Comparison of ENCODE assay signal across 1 cellular context in the genomic region with DNA sequence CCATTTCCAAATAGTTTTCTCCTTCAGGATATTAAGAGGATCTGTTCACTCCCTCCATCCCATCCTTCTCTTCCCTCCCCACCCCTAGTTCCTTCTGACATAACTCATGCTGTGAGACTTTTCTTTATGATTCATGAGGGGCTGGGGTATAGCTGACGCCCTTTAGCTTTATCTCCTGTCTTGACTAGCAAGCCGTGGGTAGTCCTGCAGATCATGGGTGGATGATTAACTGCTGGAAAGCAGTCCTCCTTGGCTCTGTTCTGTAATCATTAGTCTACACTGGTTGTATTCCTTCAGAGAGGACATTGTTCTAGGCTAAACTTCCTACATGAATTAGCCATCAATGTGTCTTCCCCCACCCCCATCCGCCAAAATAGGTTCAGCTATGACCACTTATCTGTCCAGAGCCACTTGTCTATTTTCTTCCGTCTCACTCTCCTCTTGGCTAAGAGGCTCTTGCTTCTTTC.
TF ChIP-seq lines count a peak whose summit lies in the region.

No MANE protein-coding gene starts in this region.

TF ChIP-seq in K562, 482 proteins besides CTCF, POLR2A, EP300 and RAD21 (continued from another document and continues in another):
- TF ChIP-seq, protein P1, sequence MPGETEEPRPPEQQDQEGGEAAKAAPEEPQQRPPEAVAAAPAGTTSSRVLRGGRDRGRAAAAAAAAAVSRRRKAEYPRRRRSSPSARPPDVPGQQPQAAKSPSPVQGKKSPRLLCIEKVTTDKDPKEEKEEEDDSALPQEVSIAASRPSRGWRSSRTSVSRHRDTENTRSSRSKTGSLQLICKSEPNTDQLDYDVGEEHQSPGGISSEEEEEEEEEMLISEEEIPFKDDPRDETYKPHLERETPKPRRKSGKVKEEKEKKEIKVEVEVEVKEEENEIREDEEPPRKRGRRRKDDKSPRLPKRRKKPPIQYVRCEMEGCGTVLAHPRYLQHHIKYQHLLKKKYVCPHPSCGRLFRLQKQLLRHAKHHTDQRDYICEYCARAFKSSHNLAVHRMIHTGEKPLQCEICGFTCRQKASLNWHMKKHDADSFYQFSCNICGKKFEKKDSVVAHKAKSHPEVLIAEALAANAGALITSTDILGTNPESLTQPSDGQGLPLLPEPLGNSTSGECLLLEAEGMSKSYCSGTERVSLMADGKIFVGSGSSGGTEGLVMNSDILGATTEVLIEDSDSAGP (CRISPR knock-in tag; IDR thresholded peaks at IDR 0.05): no peak
- TF ChIP-seq DPF2 (IDR thresholded peaks at IDR 0.05) (peak; percentile 82), ZNF445 (CRISPR knock-in tag; IDR thresholded peaks at IDR 0.05; ENCODE audit: low read depth) (no peak), FOXP1 (CRISPR knock-in tag; IDR thresholded peaks at IDR 0.05) (no peak), NBN (IDR thresholded peaks at IDR 0.05; ENCODE audit: low read depth) (0 out of 2 replicates have a peak, but pooled peaks have one; percentile 45), ELF4 (CRISPR knock-in tag; IDR thresholded peaks at IDR 0.05) (0 out of 2 replicates have a peak, but pooled peaks have one; percentile 35), MTF1 (CRISPR knock-in tag; IDR thresholded peaks at IDR 0.05; ENCODE audit: borderline replicate concordance) (no peak), FUS (optimal IDR thresholded peaks at IDR 0.05; ENCODE audit: low read depth, low read length) (no peak), CBX3 (IDR thresholded peaks at IDR 0.05; ENCODE audit: borderline replicate concordance in 1 of 2, low read length in 2 of 2) (0 out of 3 replicates have a peak, but pooled peaks of 1 of the 2 experiments have one; percentile 13), PRMT5 (CRISPR knock-in tag; IDR thresholded peaks at IDR 0.05) (no peak), MECOM (CRISPR knock-in tag; IDR thresholded peaks at IDR 0.05) (no peak; the same call in 1 of the 2 replicates), ZNF561 (CRISPR knock-in tag; conservative IDR thresholded peaks at IDR 0.05) (no peak), ZNF766 (CRISPR knock-in tag; conservative IDR thresholded peaks at IDR 0.05) (no peak), ZNF175 (CRISPR knock-in tag; IDR thresholded peaks at IDR 0.05; ENCODE audit: low read depth) (peak; percentile 80), ZFP1 (CRISPR knock-in tag; IDR thresholded peaks at IDR 0.05) (no peak), ZBTB17 (CRISPR knock-in tag; IDR thresholded peaks at IDR 0.05) (no peak), PPARD (CRISPR knock-in tag; IDR thresholded peaks at IDR 0.05) (no peak), FOXJ3 (CRISPR knock-in tag; IDR thresholded peaks at IDR 0.05) (no peak), HDAC1 (IDR thresholded peaks at IDR 0.05) (peak in 1 of 2 experiments; percentile 36; a peak in 1 of 4 replicates), ZNF764 (CRISPR knock-in tag; IDR thresholded peaks at IDR 0.05; ENCODE audit: low read depth) (no peak), XRCC3 (IDR thresholded peaks at IDR 0.05) (no peak), POLR3G (IDR thresholded peaks at IDR 0.05; ENCODE audit: extremely low read depth, insufficient read length, insufficient replicate concordance) (no peak), ZNF551 (CRISPR knock-in tag; IDR thresholded peaks at IDR 0.05) (no peak), ATF7 (IDR thresholded peaks at IDR 0.05) (no peak), MEF2D (tag; conservative IDR thresholded peaks at IDR 0.05; ENCODE audit: low read depth) (no peak), MAZ (CRISPR knock-in tag; conservative IDR thresholded peaks at IDR 0.05 in 1 of 2, IDR thresholded peaks at IDR 0.05 in 1 of 2) (peak in 1 of 2 experiments; percentile 22; a peak in 1 of 4 replicates), BMI1 (IDR thresholded peaks at IDR 0.05; ENCODE audit: low read length) (no peak), STAT5B (CRISPR knock-in tag; IDR thresholded peaks at IDR 0.05) (no peak), SMAD2 (IDR thresholded peaks at IDR 0.05; ENCODE audit: low read depth, low read length) (no peak), NR2C1 (IDR thresholded peaks at IDR 0.05) (no peak), NR2C1 (tag; IDR thresholded peaks at IDR 0.05) (no peak), CC2D1A (IDR thresholded peaks at IDR 0.05) (peak; percentile 25; the same call in 1 of the 2 replicates), NFATC3 (IDR thresholded peaks at IDR 0.05) (0 out of 2 replicates have a peak, but pooled peaks have one; percentile 60)
- TF ChIP-seq, protein P2, sequence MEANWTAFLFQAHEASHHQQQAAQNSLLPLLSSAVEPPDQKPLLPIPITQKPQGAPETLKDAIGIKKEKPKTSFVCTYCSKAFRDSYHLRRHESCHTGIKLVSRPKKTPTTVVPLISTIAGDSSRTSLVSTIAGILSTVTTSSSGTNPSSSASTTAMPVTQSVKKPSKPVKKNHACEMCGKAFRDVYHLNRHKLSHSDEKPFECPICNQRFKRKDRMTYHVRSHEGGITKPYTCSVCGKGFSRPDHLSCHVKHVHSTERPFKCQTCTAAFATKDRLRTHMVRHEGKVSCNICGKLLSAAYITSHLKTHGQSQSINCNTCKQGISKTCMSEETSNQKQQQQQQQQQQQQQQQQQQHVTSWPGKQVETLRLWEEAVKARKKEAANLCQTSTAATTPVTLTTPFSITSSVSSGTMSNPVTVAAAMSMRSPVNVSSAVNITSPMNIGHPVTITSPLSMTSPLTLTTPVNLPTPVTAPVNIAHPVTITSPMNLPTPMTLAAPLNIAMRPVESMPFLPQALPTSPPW (CRISPR knock-in tag; IDR thresholded peaks at IDR 0.05): peak; percentile 35; the same call in 1 of the 2 replicates
- TF ChIP-seq, protein P3, sequence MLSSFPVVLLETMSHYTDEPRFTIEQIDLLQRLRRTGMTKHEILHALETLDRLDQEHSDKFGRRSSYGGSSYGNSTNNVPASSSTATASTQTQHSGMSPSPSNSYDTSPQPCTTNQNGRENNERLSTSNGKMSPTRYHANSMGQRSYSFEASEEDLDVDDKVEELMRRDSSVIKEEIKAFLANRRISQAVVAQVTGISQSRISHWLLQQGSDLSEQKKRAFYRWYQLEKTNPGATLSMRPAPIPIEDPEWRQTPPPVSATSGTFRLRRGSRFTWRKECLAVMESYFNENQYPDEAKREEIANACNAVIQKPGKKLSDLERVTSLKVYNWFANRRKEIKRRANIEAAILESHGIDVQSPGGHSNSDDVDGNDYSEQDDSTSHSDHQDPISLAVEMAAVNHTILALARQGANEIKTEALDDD (IDR thresholded peaks at IDR 0.05): peak; percentile 100
- TF ChIP-seq, protein P4, sequence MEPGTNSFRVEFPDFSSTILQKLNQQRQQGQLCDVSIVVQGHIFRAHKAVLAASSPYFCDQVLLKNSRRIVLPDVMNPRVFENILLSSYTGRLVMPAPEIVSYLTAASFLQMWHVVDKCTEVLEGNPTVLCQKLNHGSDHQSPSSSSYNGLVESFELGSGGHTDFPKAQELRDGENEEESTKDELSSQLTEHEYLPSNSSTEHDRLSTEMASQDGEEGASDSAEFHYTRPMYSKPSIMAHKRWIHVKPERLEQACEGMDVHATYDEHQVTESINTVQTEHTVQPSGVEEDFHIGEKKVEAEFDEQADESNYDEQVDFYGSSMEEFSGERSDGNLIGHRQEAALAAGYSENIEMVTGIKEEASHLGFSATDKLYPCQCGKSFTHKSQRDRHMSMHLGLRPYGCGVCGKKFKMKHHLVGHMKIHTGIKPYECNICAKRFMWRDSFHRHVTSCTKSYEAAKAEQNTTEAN (CRISPR knock-in tag; IDR thresholded peaks at IDR 0.05): no peak
- TF ChIP-seq, protein P5, sequence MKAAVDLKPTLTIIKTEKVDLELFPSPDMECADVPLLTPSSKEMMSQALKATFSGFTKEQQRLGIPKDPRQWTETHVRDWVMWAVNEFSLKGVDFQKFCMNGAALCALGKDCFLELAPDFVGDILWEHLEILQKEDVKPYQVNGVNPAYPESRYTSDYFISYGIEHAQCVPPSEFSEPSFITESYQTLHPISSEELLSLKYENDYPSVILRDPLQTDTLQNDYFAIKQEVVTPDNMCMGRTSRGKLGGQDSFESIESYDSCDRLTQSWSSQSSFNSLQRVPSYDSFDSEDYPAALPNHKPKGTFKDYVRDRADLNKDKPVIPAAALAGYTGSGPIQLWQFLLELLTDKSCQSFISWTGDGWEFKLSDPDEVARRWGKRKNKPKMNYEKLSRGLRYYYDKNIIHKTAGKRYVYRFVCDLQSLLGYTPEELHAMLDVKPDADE (conservative IDR thresholded peaks at IDR 0.05; ENCODE audit: control insufficient read depth, low read depth, low read length): no peak
- TF ChIP-seq, protein P6, sequence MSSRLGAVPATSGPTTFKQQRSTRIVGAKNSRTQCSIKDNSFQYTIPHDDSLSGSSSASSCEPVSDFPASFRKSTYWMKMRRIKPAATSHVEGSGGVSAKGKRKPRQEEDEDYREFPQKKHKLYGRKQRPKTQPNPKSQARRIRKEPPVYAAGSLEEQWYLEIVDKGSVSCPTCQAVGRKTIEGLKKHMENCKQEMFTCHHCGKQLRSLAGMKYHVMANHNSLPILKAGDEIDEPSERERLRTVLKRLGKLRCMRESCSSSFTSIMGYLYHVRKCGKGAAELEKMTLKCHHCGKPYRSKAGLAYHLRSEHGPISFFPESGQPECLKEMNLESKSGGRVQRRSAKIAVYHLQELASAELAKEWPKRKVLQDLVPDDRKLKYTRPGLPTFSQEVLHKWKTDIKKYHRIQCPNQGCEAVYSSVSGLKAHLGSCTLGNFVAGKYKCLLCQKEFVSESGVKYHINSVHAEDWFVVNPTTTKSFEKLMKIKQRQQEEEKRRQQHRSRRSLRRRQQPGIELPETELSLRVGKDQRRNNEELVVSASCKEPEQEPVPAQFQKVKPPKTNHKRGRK (tag; IDR thresholded peaks at IDR 0.05): no peak
- TF ChIP-seq, protein P7, sequence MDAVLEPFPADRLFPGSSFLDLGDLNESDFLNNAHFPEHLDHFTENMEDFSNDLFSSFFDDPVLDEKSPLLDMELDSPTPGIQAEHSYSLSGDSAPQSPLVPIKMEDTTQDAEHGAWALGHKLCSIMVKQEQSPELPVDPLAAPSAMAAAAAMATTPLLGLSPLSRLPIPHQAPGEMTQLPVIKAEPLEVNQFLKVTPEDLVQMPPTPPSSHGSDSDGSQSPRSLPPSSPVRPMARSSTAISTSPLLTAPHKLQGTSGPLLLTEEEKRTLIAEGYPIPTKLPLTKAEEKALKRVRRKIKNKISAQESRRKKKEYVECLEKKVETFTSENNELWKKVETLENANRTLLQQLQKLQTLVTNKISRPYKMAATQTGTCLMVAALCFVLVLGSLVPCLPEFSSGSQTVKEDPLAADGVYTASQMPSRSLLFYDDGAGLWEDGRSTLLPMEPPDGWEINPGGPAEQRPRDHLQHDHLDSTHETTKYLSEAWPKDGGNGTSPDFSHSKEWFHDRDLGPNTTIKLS (IDR thresholded peaks at IDR 0.05; ENCODE audit: borderline replicate concordance, low read depth): peak; percentile 34; the same call in 1 of the 2 replicates
- TF ChIP-seq, protein P8, sequence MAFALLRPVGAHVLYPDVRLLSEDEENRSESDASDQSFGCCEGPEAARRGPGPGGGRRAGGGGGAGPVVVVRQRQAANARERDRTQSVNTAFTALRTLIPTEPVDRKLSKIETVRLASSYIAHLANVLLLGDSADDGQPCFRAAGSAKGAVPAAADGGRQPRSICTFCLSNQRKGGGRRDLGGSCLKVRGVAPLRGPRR (CRISPR knock-in tag; IDR thresholded peaks at IDR 0.05): no peak
- TF ChIP-seq, protein P9, sequence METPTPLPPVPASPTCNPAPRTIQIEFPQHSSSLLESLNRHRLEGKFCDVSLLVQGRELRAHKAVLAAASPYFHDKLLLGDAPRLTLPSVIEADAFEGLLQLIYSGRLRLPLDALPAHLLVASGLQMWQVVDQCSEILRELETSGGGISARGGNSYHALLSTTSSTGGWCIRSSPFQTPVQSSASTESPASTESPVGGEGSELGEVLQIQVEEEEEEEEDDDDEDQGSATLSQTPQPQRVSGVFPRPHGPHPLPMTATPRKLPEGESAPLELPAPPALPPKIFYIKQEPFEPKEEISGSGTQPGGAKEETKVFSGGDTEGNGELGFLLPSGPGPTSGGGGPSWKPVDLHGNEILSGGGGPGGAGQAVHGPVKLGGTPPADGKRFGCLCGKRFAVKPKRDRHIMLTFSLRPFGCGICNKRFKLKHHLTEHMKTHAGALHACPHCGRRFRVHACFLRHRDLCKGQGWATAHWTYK (CRISPR knock-in tag; IDR thresholded peaks at IDR 0.05): no peak
